ENCODE assay signal across 8 cellular contexts in the genomic region with DNA sequence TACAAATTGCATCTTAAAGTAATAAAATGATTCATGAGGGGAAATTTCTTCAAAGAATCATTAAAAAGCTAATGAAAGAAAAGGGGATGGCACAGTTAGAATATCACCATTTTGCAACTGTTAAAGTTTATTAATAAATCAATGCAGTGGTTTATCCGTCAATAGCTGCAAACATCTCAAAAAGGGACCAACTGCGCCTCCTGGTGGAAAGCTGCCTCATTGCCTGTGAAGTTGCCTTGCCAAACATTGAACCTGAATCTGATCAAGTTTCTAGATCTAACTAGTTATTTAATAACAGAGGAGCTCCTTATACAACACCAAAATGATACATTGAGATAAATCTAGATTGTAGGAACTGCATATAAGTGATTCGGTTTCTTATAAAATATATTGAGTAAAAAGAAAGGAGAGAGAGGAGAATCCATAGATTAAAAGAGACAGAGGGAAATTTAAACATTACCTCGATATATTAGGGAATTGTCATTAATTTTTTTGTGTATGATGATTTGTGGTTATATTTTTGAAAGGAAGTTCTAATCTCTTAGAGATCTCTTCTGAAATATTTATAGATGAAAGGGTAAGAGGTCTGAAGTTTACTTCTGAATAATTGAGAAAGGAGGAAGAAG. TPM values are rescaled to one million over a fixed set of nuclear protein-coding genes. Genes with fewer than 3 reads are reported as not detected.
DNase-seq lines count a peak whose midpoint lies in the region; ATAC-seq and TF ChIP-seq lines count a peak whose summit lies in the region.

No MANE protein-coding gene starts in this region.

- no peaks in the 10 kb centered on the region for H3K4me1 ChIP-seq in breast epithelium

- H3K4me3 ChIP-seq in WERI-Rb-1 (ENCODE audit: low read depth, low read length) = no peak overlapping the region
- no peak overlapping the region for H3K4me3 ChIP-seq in breast epithelium
- H3K4me3 ChIP-seq in kidney epithelial cell (ENCODE audit: low read depth, low read length) = no peak overlapping the region

- H3K27me3 ChIP-seq in WERI-Rb-1 (ENCODE audit: insufficient read depth, low read depth, severe bottlenecking) (peaks cover 28% of the 10 kb centered on the region), breast epithelium (no peaks in the 10 kb centered on the region), kidney epithelial cell (ENCODE audit: control insufficient read depth, insufficient read depth, low read length) (no peaks in the 10 kb centered on the region)

- H3K36me3 ChIP-seq in WERI-Rb-1 = no peaks in the 10 kb centered on the region
- H3K36me3 ChIP-seq in breast epithelium = no peaks in the 10 kb centered on the region
- no peaks in the 10 kb centered on the region for H3K36me3 ChIP-seq in kidney epithelial cell (ENCODE audit: control insufficient read depth, insufficient read depth, low read length)

- TF ChIP-seq CTCF in WERI-Rb-1 (IDR thresholded peaks at IDR 0.05; ENCODE audit: low read depth, low read length) (peak; percentile 86), breast epithelium (IDR thresholded peaks at IDR 0.05) (peak; percentile 63 to 82 (median 81)), kidney epithelial cell (IDR thresholded peaks at IDR 0.05; ENCODE audit: insufficient read depth, low read length, poor library complexity, severe bottlenecking) (peak; percentile 93)

- H3K27ac ChIP-seq in WERI-Rb-1 (no peak overlapping the region), breast epithelium (no peak overlapping the region)

- ATAC-seq in GM19467 (IDR thresholded peaks at IDR 0.05; ENCODE audit: unreplicated experiment) = peak; percentile 50
- ATAC-seq in HG02588 (IDR thresholded peaks at IDR 0.05; ENCODE audit: unreplicated experiment) = no peak

- intact Hi-C loops in breast epithelium (cut with DNase I; ENCODE audit: low total_unique reads) = loop anchor here (5.0 to 10.0 kb wide), 2 partner anchors 203 to 375 kb away; no protein-coding TSS in a partner anchor

- no peaks in the 10 kb centered on the region for H3K9me3 ChIP-seq in WERI-Rb-1 (ENCODE audit: severe bottlenecking)
- no peaks in the 10 kb centered on the region for H3K9me3 ChIP-seq in breast epithelium

- DNase-seq in Ammon's horn (ENCODE audit: low spot score) = peak; percentile 79
- DNase-seq in NCI-H1694 (lab: John Stamatoyannopoulos, UW) = peak; percentile 65
- peak; percentile 58 for DNase-seq in WERI-Rb-1
- peak; percentile 57 to 66 for DNase-seq in breast epithelium (ENCODE audit: low spot score in 2 of 2)
- no peak for DNase-seq in kidney epithelial cell (ENCODE audit: low read depth)
- peak; percentile 66 for DNase-seq in stimulated activated CD4-positive, alpha-beta T cell treated with anti-CD3 and anti-CD28 coated beads, Interleukin-1b, Interleukin-23, amount 100 ng/mL, for 48 hours

- no peak for TF ChIP-seq POLR2A in breast epithelium (IDR thresholded peaks at IDR 0.05)

RNA-seq across cellular contexts. Expression of a gene that starts 6.9 kb away (rescaled TPM):
- 10 to 100 TPM; 26.2 to 37.4 (median 30.0) TPM for total RNA-seq in breast epithelium
- total RNA-seq in kidney epithelial cell = 37.1 and 45.1 TPM in 2 replicates

RNA-seq across cellular contexts. Expression of a gene that starts 27.4 kb away (rescaled TPM):
- total RNA-seq in breast epithelium (10 to 100 TPM; 20.2 to 35.6 (median 26.5) TPM), kidney epithelial cell (15.4 and 17.0 TPM in 2 replicates)

RNA-seq across cellular contexts. Expression of a gene that starts 27.7 kb away (rescaled TPM):
- 1 to 10 TPM; 5.6 to 8.6 (median 5.6) TPM for total RNA-seq in breast epithelium
- total RNA-seq in kidney epithelial cell = 4.1 and 5.8 TPM in 2 replicates

RNA-seq across cellular contexts. Expression of a gene that starts 53.8 kb away (rescaled TPM):
- total RNA-seq in breast epithelium = 10 to 100 TPM in 2 of 3 donors, 1 to 10 TPM in 1; 6.4 to 16.7 (median 12.5) TPM
- total RNA-seq in kidney epithelial cell = 17.4 and 18.7 TPM in 2 replicates

RNA-seq across cellular contexts. Expression of a gene that starts 55.6 kb away (rescaled TPM):
- total RNA-seq in breast epithelium (not detected), kidney epithelial cell (under 0.01 TPM in 1 of 2 replicates, not detected in the other)
